In genomic region chr1:182029002-182029378, GRCh38 we compare ENCODE assay signal across 8 cellular contexts. TPM values are rescaled to one million over a fixed set of nuclear protein-coding genes. Genes with fewer than 3 reads are reported as not detected.
DNase-seq lines count a peak whose midpoint lies in the region; ATAC-seq and TF ChIP-seq lines count a peak whose summit lies in the region.

No MANE protein-coding gene starts in this region.

- peaks cover 13% of the 10 kb centered on the region for H3K4me1 Mint-ChIP-seq in T-helper 2 cell treated with Interferon-gamma antibody and Interleukin-4, amounts not matched to agents 5 μg/mL and 100 μg/mL, for 36 hours (ENCODE audit: low read depth)
- peaks cover 11% of the 10 kb centered on the region for H3K4me1 Mint-ChIP-seq in activated naive CD8-positive, alpha-beta T cell treated with anti-CD3 and anti-CD28 coated beads, Interleukin-2, amount 50 U/mL, for 24 hours

- peak overlapping the region; percentile 91 to 95 for H3K27ac ChIP-seq in testis

- no peak for DNase-seq in T-helper 2 cell treated with Interferon-gamma antibody and Interleukin-4, amounts not matched to agents 5 μg/mL and 100 μg/mL, for 36 hours (ENCODE audit: low spot score)
- DNase-seq in T-helper 2 cell, result no peak
- no peak for DNase-seq in activated naive CD8-positive, alpha-beta T cell treated with anti-CD3 and anti-CD28 coated beads, Interleukin-2, amount 50 U/mL, for 24 hours
- DNase-seq in kidney epithelial cell (ENCODE audit: low read depth), result no peak
- DNase-seq in testis, result no peak
- no peak for DNase-seq in HuH-7.5 (ENCODE audit: low spot score)

- intact Hi-C loops in testis (cut with DNase I; ENCODE audit: low total_unique reads), result no loop called here

- no peaks in the 10 kb centered on the region for H3K27me3 Mint-ChIP-seq in T-helper 2 cell treated with Interferon-gamma antibody and Interleukin-4, amounts not matched to agents 5 μg/mL and 100 μg/mL, for 36 hours (ENCODE audit: low read depth)
- no peaks in the 10 kb centered on the region for H3K27me3 Mint-ChIP-seq in activated naive CD8-positive, alpha-beta T cell treated with anti-CD3 and anti-CD28 coated beads, Interleukin-2, amount 50 U/mL, for 24 hours

- peak overlapping the region; percentile 97 for H3K27ac Mint-ChIP-seq in T-helper 2 cell treated with Interferon-gamma antibody and Interleukin-4, amounts not matched to agents 5 μg/mL and 100 μg/mL, for 36 hours
- H3K27ac Mint-ChIP-seq in activated naive CD8-positive, alpha-beta T cell treated with anti-CD3 and anti-CD28 coated beads, Interleukin-2, amount 50 U/mL, for 24 hours, result peak overlapping the region; percentile 92

- no peak for TF ChIP-seq POLR2A in testis (IDR thresholded peaks at IDR 0.05)

- ATAC-seq in activated naive CD8-positive, alpha-beta T cell treated with anti-CD3 and anti-CD28 coated beads, Interleukin-2, amount 50 U/mL, for 24 hours, result no peak
- ATAC-seq in HG03520 (IDR thresholded peaks at IDR 0.05; ENCODE audit: unreplicated experiment), result no peak
- ATAC-seq in HG02678 (IDR thresholded peaks at IDR 0.05; ENCODE audit: unreplicated experiment), result no peak

- H3K36me3 ChIP-seq in kidney epithelial cell (ENCODE audit: control insufficient read depth, insufficient read depth, low read length) (no peaks in the 10 kb centered on the region), testis (ENCODE audit: low read depth, missing control alignments) (no peaks in the 10 kb centered on the region)

- H3K4me1 ChIP-seq in testis, result peaks cover 4% of the 10 kb centered on the region

- H3K9me3 Mint-ChIP-seq in T-helper 2 cell treated with Interferon-gamma antibody and Interleukin-4, amounts not matched to agents 5 μg/mL and 100 μg/mL, for 36 hours, result no peaks in the 10 kb centered on the region
- no peaks in the 10 kb centered on the region for H3K9me3 Mint-ChIP-seq in activated naive CD8-positive, alpha-beta T cell treated with anti-CD3 and anti-CD28 coated beads, Interleukin-2, amount 50 U/mL, for 24 hours

- peaks cover 4% of the 10 kb centered on the region for H3K36me3 Mint-ChIP-seq in T-helper 2 cell treated with Interferon-gamma antibody and Interleukin-4, amounts not matched to agents 5 μg/mL and 100 μg/mL, for 36 hours (ENCODE audit: low read depth)
- no peaks in the 10 kb centered on the region for H3K36me3 Mint-ChIP-seq in activated naive CD8-positive, alpha-beta T cell treated with anti-CD3 and anti-CD28 coated beads, Interleukin-2, amount 50 U/mL, for 24 hours (ENCODE audit: low read depth)

- 0 to 4% methylated on average over 2 of the region's 2 CpGs for WGBS in testis, 2 donors

- H3K27me3 ChIP-seq in kidney epithelial cell (ENCODE audit: control insufficient read depth, insufficient read depth, low read length), result no peaks in the 10 kb centered on the region
- H3K27me3 ChIP-seq in testis, result no peaks in the 10 kb centered on the region

- TF ChIP-seq CTCF in kidney epithelial cell (IDR thresholded peaks at IDR 0.05; ENCODE audit: insufficient read depth, low read length, poor library complexity, severe bottlenecking), result no peak
- TF ChIP-seq CTCF in testis (IDR thresholded peaks at IDR 0.05), result no peak

- peak overlapping the region; percentile 78 for H3K4me3 ChIP-seq in kidney epithelial cell (ENCODE audit: low read depth, low read length)
- peak overlapping the region; percentile 71 to 76 for H3K4me3 ChIP-seq in testis

- H3K4me3 Mint-ChIP-seq in T-helper 2 cell treated with Interferon-gamma antibody and Interleukin-4, amounts not matched to agents 5 μg/mL and 100 μg/mL, for 36 hours, result peak overlapping the region; percentile 93
- H3K4me3 Mint-ChIP-seq in activated naive CD8-positive, alpha-beta T cell treated with anti-CD3 and anti-CD28 coated beads, Interleukin-2, amount 50 U/mL, for 24 hours, result peak overlapping the region; percentile 89

- no peaks in the 10 kb centered on the region for H3K9me3 ChIP-seq in testis

RNA-seq across cellular contexts. Expression of gene ZNF648, which starts 32.5 kb away (rescaled TPM):
- total RNA-seq in kidney epithelial cell (1.0 and 1.1 TPM in 2 replicates), testis (1 to 10 TPM; 3.8 to 5.0 TPM)
- 0.91 TPM for polyA plus RNA-seq in testis (ENCODE audit: insufficient read depth, low read depth, low replicate concordance)
